ENCODE assay signal across 9 cellular contexts in genomic region chrX:103831803-103832544, GRCh38. TPM values are rescaled to one million over a fixed set of nuclear protein-coding genes. Genes with fewer than 3 reads are reported as not detected.
DNase-seq lines count a peak whose midpoint lies in the region; ATAC-seq, FAIRE-seq and TF ChIP-seq lines count a peak whose summit lies in the region.
"Had no signal": no experiment of that assay in that cellular context is flagged by ENCODE, and none has a peak within 500 bp of the region (broad histone marks: within the 10 kb centered on the region; RNA-seq: fewer than 3 reads in every experiment).

RAB9B (minus strand) TSS chrX:103832257; CDS start chrX:103825784, 6,473 bp downstream.

- H3K9me2 ChIP-seq in SU-DHL-6 (replicated peaks; ENCODE audit: insufficient read depth, low read length), result no peaks in the 10 kb centered on the region

- in situ Hi-C loops in IMR-90 (cut with MboI; ENCODE audit: low sequenced_read_pairs), result loop anchor here (25.0 kb wide), 1 partner anchor 280 kb away; the partner anchor contains the start of gene ZCCHC18
- in situ Hi-C loops in astrocyte of the spinal cord (cut with HindIII; ENCODE audit: low sequenced_read_pairs), result no loop called here

- no peak within 1 kb of the TSS for H2AK9ac ChIP-seq in IMR-90 (replicated peaks; ENCODE audit: low read depth, low read length, poor library complexity)

- 7% methylated on average over 25 of the region's 54 CpGs; no CpG with 5 or more reads in 1 of the 2 experiments for WGBS in IMR-90 (ENCODE audit: extremely low coverage in 2 of 2, insufficient read length in 1 of 2), 2 experiments
- no CpG with 5 or more reads among the region's 54 CpGs for WGBS in iPS DF 6.9 (ENCODE audit: insufficient coverage, insufficient read length)

- BruUV-seq in IMR-90 (replicated peaks; lab: Mats Ljungman, UMichigan), result no TSS peak

- H3K27ac ChIP-seq in IMR-90 (ENCODE audit: insufficient read depth, low read length), result no peak within 1 kb of the TSS
- no peak within 1 kb of the TSS for H3K27ac ChIP-seq in SU-DHL-6 (ENCODE audit: low read depth, low read length)
- no peak within 1 kb of the TSS for H3K27ac ChIP-seq in iPS DF 6.9 (ENCODE audit: low read length)

- POLR2A ChIA-PET in IMR-90 (lab: Charles Lee; ENCODE audit: unreplicated experiment), result no interaction called here

- H3K9me3 ChIP-seq in IMR-90 (ENCODE audit: control insufficient read depth, insufficient read depth, low read length) (no peaks in the 10 kb centered on the region), SU-DHL-6 (ENCODE audit: insufficient read depth, low read length) (no peaks in the 10 kb centered on the region), iPS DF 6.9 (ENCODE audit: control insufficient read depth, insufficient read depth, low read length) (no peaks in the 10 kb centered on the region)

- H3K4me2 ChIP-seq in IMR-90 (ENCODE audit: low read depth, low read length) (peak within 1 kb of the TSS; percentile 67), SU-DHL-6 (ENCODE audit: low read depth, low read length, poor library complexity, severe bottlenecking) (peak within 1 kb of the TSS; percentile 55)

- DNase-seq in D721Med (ENCODE audit: insufficient read length, low spot score) (peak; percentile 16), IMR-90 (peak; percentile 33), astrocyte of the spinal cord (ENCODE audit: low read depth, low spot score) (peak; percentile 10), iPS DF 6.9 (ENCODE audit: low read depth, low spot score) (no peak), retinal pigment epithelial cell (ENCODE audit: low read depth) (no peak), NCI-H446 treated with DMSO at 0.1 percent for 48 hours (lab: John Stamatoyannopoulos, UW) (no peak)

- peaks cover 2% of the 10 kb centered on the region; the same call in 1 of the 2 replicates for H3K9me1 ChIP-seq in IMR-90 (ENCODE audit: insufficient read depth, low read length)

- no peak within 1 kb of the TSS for H4K5ac ChIP-seq in IMR-90 (ENCODE audit: low read depth, low read length)

- no peak for FAIRE-seq in D721Med (lab: Jason Lieb, UNC)
- FAIRE-seq: TTC549 had no signal

- TF ChIP-seq CTCF in D721Med (IDR thresholded peaks at IDR 0.05; ENCODE audit: insufficient read depth, missing control alignments), result no peak
- no peak for TF ChIP-seq CTCF in IMR-90 (conservative IDR thresholded peaks at IDR 0.05; ENCODE audit: low read depth, low read length)
- TF ChIP-seq CTCF in SU-DHL-6 (IDR thresholded peaks at IDR 0.05; ENCODE audit: insufficient read depth, low read length, poor library complexity, severe bottlenecking), result no peak
- no peak for TF ChIP-seq CTCF in astrocyte of the spinal cord (IDR thresholded peaks at IDR 0.05; ENCODE audit: low read depth, low read length)
- TF ChIP-seq CTCF in retinal pigment epithelial cell (conservative IDR thresholded peaks at IDR 0.05; ENCODE audit: low read depth, low read length), result no peak

- no peak within 1 kb of the TSS for H2BK20ac ChIP-seq in IMR-90 (ENCODE audit: low read depth, low read length)

- no peak for TF ChIP-seq POLR2A in IMR-90 (IDR thresholded peaks at IDR 0.05; ENCODE audit: low read depth, low read length)

- H3K9ac ChIP-seq in IMR-90 (ENCODE audit: low read depth, low read length) (no peak within 1 kb of the TSS), SU-DHL-6 (ENCODE audit: low read length) (peak within 1 kb of the TSS; percentile 55)

- peak; percentile 85 for ATAC-seq in GM21447 (IDR thresholded peaks at IDR 0.05; ENCODE audit: unreplicated experiment)
- peak; percentile 92 for ATAC-seq in IMR-90 (ENCODE audit: low read depth)

- peak within 1 kb of the TSS; percentile 93 for H2AFZ ChIP-seq in IMR-90 (replicated peaks; ENCODE audit: low read length, poor library complexity)
- peak within 1 kb of the TSS; percentile 84 for H2AFZ ChIP-seq in SU-DHL-6 (ENCODE audit: low read depth, low read length, severe bottlenecking)

- no peak within 1 kb of the TSS for H3K14ac ChIP-seq in IMR-90 (replicated peaks; ENCODE audit: low read depth, low read length)

- H3K79me1 ChIP-seq in IMR-90 (ENCODE audit: low read depth in 1 of 2, low read length in 2 of 2), result no peaks in the 10 kb centered on the region

- H3K27me3 ChIP-seq in IMR-90 (ENCODE audit: control insufficient read depth, insufficient read depth, low read length) (peaks cover 14% of the 10 kb centered on the region), SU-DHL-6 (ENCODE audit: low read length) (no peaks in the 10 kb centered on the region), iPS DF 6.9 (ENCODE audit: control insufficient read depth, insufficient read depth, low read length) (no peaks in the 10 kb centered on the region)

- H3K36me3 ChIP-seq in IMR-90 (ENCODE audit: control insufficient read depth, insufficient read depth, low read length), result no peaks in the 10 kb centered on the region
- no peaks in the 10 kb centered on the region for H3K36me3 ChIP-seq in SU-DHL-6 (ENCODE audit: low read length)
- H3K36me3 ChIP-seq in iPS DF 6.9 (ENCODE audit: control insufficient read depth, insufficient read depth, low read length), result no peaks in the 10 kb centered on the region

- no peaks in the 10 kb centered on the region for H3K4me1 ChIP-seq in IMR-90 (ENCODE audit: control insufficient read depth, insufficient read depth, low read length)
- H3K4me1 ChIP-seq in iPS DF 6.9 (ENCODE audit: control insufficient read depth, insufficient read depth, low read length), result no peaks in the 10 kb centered on the region

- no peak within 1 kb of the TSS for H3K4ac ChIP-seq in IMR-90 (ENCODE audit: low read depth, low read length)

- H3K23ac ChIP-seq in IMR-90 (ENCODE audit: low read depth, low read length), result no peak within 1 kb of the TSS

- no peak within 1 kb of the TSS for H4K91ac ChIP-seq in IMR-90 (ENCODE audit: insufficient read depth, low read depth, low read length)

- no peak within 1 kb of the TSS for H2BK5ac ChIP-seq in IMR-90 (ENCODE audit: low read depth, low read length, poor library complexity, severe bottlenecking)

- H3K4me3 ChIP-seq in IMR-90 (ENCODE audit: insufficient read depth, low read depth, low read length) (peak within 1 kb of the TSS; percentile 47), SU-DHL-6 (ENCODE audit: insufficient read depth, low read length, poor library complexity, severe bottlenecking) (peak within 1 kb of the TSS; percentile 46), astrocyte of the spinal cord (ENCODE audit: low read depth, low read length) (peak within 1 kb of the TSS; percentile 53), iPS DF 6.9 (ENCODE audit: low read length) (peak within 1 kb of the TSS; percentile 43; the same call in 1 of the 2 replicates), retinal pigment epithelial cell (ENCODE audit: low read length) (peak within 1 kb of the TSS; percentile 66)

- no peak within 1 kb of the TSS for H2BK15ac ChIP-seq in IMR-90 (ENCODE audit: low read depth, low read length)

- no peak within 1 kb of the TSS for H3K56ac ChIP-seq in IMR-90 (ENCODE audit: extremely low read depth, insufficient read depth, low read length)

- no peaks in the 10 kb centered on the region for H3K79me2 ChIP-seq in SU-DHL-6 (ENCODE audit: insufficient read depth, low read length)

- no peak within 1 kb of the TSS; a peak in 1 of 4 replicates for H4K8ac ChIP-seq in IMR-90 (ENCODE audit: low read depth in 2 of 2, low read length in 2 of 2)

- TF ChIP-seq RAD21 in IMR-90 (IDR thresholded peaks at IDR 0.05; ENCODE audit: low read length), result no peak

- no peak within 1 kb of the TSS for H2BK120ac ChIP-seq in IMR-90 (ENCODE audit: low read depth, low read length)

- intact Hi-C loops in IMR-90 (cut with micrococcal nuclease), result no loop called here

- CTCF ChIA-PET in IMR-90 (lab: Yijun Ruan, JAX), result interaction anchor here (1.3 kb wide), 1 partner anchor 13 kb away, joined by 4 read pairs; no protein-coding TSS in a partner anchor

- dilution Hi-C loops in IMR-90 (cut with HindIII; ENCODE audit: low sequenced_read_pairs, unreplicated experiment), result no loop called here

- H3F3A ChIP-seq in SU-DHL-6 (ENCODE audit: insufficient read depth), result no peaks in the 10 kb centered on the region

- H2AK5ac ChIP-seq in IMR-90 (ENCODE audit: low read depth, low read length), result no peak within 1 kb of the TSS

- no peak within 1 kb of the TSS for H3K18ac ChIP-seq in IMR-90 (ENCODE audit: low read depth, low read length)

- H4K20me1 ChIP-seq in IMR-90 (ENCODE audit: insufficient read depth, low read length) (no peaks in the 10 kb centered on the region), SU-DHL-6 (ENCODE audit: low read depth, low read length) (no peaks in the 10 kb centered on the region)

TF ChIP-seq in IMR-90, 13 proteins besides CTCF, POLR2A, EP300 and RAD21:
- TF ChIP-seq CHD1 (IDR thresholded peaks at IDR 0.05; ENCODE audit: low read depth, low read length) (no peak), MAZ (IDR thresholded peaks at IDR 0.05; ENCODE audit: borderline replicate concordance, low read depth, low read length) (no peak), SMC3 (IDR thresholded peaks at IDR 0.05; ENCODE audit: low read depth, low read length) (no peak), MXI1 (IDR thresholded peaks at IDR 0.05; ENCODE audit: borderline replicate concordance, low read depth, low read length) (no peak), BHLHE40 (IDR thresholded peaks at IDR 0.05; ENCODE audit: low read depth, low read length) (no peak), CEBPB (IDR thresholded peaks at IDR 0.05; ENCODE audit: low read depth, low read length) (no peak), NFE2L2 (IDR thresholded peaks at IDR 0.05; ENCODE audit: low read depth, low read length) (no peak), ELK1 (IDR thresholded peaks at IDR 0.05; ENCODE audit: borderline replicate concordance, low read depth, low read length) (no peak), RCOR1 (IDR thresholded peaks at IDR 0.05; ENCODE audit: insufficient replicate concordance, low read length) (no peak), MAFK (IDR thresholded peaks at IDR 0.05; ENCODE audit: low read depth, low read length) (no peak)

RNA-seq across cellular contexts. Expression of gene RAB9B, which starts in this region (rescaled TPM):
- total RNA-seq in IMR-90 (2012; rRNA removed), result 0.90 and 1.1 TPM in 2 replicates
- polyA plus RNA-seq in IMR-90 (2012; rRNA removed), result 0.34 and 0.58 TPM in 2 replicates
- polyA plus RNA-seq in IMR-90 (2012; cell fraction: cytosol; rRNA removed), result 0.05 and 0.14 TPM in 2 replicates
- polyA plus RNA-seq in IMR-90 (2012; cell fraction: nucleus; rRNA removed; ENCODE audit: low replicate concordance), result 0.08 and 1.2 TPM in 2 replicates

Comparison
In these comparisons a context has a peak if more than half of its experiments do, and no peak if none do; other contexts are left out.
1. DNase-seq: peak in D721Med (single experiment), IMR-90 (single experiment) and astrocyte of the spinal cord (single experiment); none in iPS DF 6.9 (single experiment), retinal pigment epithelial cell (single experiment) and NCI-H446 treated with DMSO at 0.1 percent for 48 hours (single experiment).
2. Peak in every context shown above with its lines, with median percentiles within 50 percentile points of each other: H3K4me3 ChIP-seq.